In the genomic region with DNA sequence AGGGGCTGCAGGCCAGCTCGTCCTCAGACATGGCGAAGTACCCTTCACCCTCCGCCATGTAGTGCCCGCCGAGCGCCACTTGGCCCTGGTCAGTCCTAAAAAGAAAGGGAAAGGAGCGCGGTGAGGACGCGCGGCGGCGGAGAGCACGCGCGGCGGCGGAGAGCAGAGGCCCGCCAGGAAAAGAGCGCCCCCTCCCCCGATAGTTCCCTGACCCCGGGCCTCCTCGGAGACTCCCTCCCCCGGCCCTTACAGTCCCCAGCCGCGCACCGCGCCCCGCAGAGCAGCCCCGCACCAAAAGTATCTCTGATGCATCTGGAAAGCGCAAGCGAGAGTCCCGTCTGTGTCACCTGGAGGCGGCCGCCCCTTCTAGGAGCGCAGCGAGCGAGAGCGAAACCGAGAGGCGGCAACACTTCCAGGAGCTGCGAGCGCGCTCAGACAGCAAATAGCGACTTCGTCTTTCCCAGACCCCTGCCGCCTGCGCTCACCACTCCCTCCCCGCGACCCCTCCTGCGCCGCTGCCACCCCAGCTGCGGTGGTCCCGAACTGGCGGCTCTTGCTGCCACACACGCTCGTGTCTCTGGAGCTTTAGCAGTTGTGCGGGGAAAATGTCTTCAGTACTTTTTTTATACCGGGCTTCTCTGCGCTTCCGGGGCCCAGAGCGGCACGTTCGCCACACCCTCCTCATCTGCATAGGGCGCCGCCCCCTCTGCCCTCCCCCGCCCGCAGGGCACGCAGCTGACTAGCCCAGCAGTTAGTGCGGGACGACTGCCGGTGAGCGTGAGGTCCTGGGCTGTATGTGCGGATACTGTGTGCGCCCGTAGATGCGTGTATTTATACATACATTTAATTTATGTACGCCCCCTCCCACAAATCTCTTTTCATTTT, we compare ENCODE assay signal across 1 cellular context.
A peak's percentile ranks its signal among the peaks of the same experiment; 100 is the strongest.
TF ChIP-seq lines count a peak whose summit lies in the region.

Gene TENT5A, minus strand, starts transcription at position 598 of the 885 bp plus-strand sequence. Its CDS starts 540 bp downstream, at position 58.

TF ChIP-seq in K562, 482 proteins besides CTCF, POLR2A, EP300 and RAD21 (continued from another document and continues in another):
- TF ChIP-seq TRIM28 (IDR thresholded peaks at IDR 0.05) (no peak), SIN3A (IDR thresholded peaks at IDR 0.05; ENCODE audit: borderline replicate concordance in 2 of 2, control insufficient read depth in 1 of 2, low read depth in 2 of 2, low read length in 2 of 2) (peak; percentile 53 to 60; a peak in 2 of 4 replicates), ZNF140 (CRISPR knock-in tag; IDR thresholded peaks at IDR 0.05) (no peak), ZNF217 (CRISPR knock-in tag; IDR thresholded peaks at IDR 0.05) (no peak), KDM1A (IDR thresholded peaks at IDR 0.05) (no peak), ZNF143 (CRISPR knock-in tag; IDR thresholded peaks at IDR 0.05) (no peak), HMGXB4 (CRISPR knock-in tag; IDR thresholded peaks at IDR 0.05) (no peak), TOE1 (IDR thresholded peaks at IDR 0.05; ENCODE audit: borderline replicate concordance) (no peak), TOE1 (CRISPR knock-in tag; IDR thresholded peaks at IDR 0.05; ENCODE audit: borderline replicate concordance, low read depth) (no peak), CBX2 (IDR thresholded peaks at IDR 0.05; ENCODE audit: insufficient read depth, low read length, poor library complexity, severe bottlenecking) (no peak), TAF9B (IDR thresholded peaks at IDR 0.05; ENCODE audit: partially characterized antibody) (peak; percentile 42), ZNF263 (CRISPR knock-in tag; IDR thresholded peaks at IDR 0.05; ENCODE audit: borderline replicate concordance) (no peak), SP2 (IDR thresholded peaks at IDR 0.05; ENCODE audit: extremely low read depth, low read depth, low read length, poor library complexity, severe bottlenecking) (no peak), RBM15 (IDR thresholded peaks at IDR 0.05; ENCODE audit: insufficient read depth, low read length) (no peak), PCBP1 (IDR thresholded peaks at IDR 0.05; ENCODE audit: low read depth, low read length, poor library complexity, severe bottlenecking) (no peak), E2F3 (CRISPR knock-in tag; IDR thresholded peaks at IDR 0.05) (no peak), ELF4 (CRISPR knock-in tag; IDR thresholded peaks at IDR 0.05) (no peak), PREB (CRISPR knock-in tag; IDR thresholded peaks at IDR 0.05) (no peak), MEIS2 (IDR thresholded peaks at IDR 0.05; ENCODE audit: partially characterized antibody) (no peak), BRF1 (IDR thresholded peaks at IDR 0.05; ENCODE audit: borderline replicate concordance, extremely low read depth, insufficient read length) (no peak), TFAP4 (CRISPR knock-in tag; IDR thresholded peaks at IDR 0.05; ENCODE audit: borderline replicate concordance) (peak; percentile 97), CBX5 (IDR thresholded peaks at IDR 0.05; ENCODE audit: borderline replicate concordance, low read depth) (no peak), DIDO1 (tag; IDR thresholded peaks at IDR 0.05; ENCODE audit: low read depth) (no peak), PRDM10 (IDR thresholded peaks at IDR 0.05; ENCODE audit: partially characterized antibody) (no peak), NCOA6 (IDR thresholded peaks at IDR 0.05) (peak; percentile 89), ZNF561 (CRISPR knock-in tag; conservative IDR thresholded peaks at IDR 0.05) (no peak), GTF2A2 (tag; IDR thresholded peaks at IDR 0.05) (no peak), ELK1 (CRISPR knock-in tag; IDR thresholded peaks at IDR 0.05) (no peak), HEY1 (CRISPR knock-in tag; IDR thresholded peaks at IDR 0.05; ENCODE audit: borderline replicate concordance) (no peak), ETS2 (tag; IDR thresholded peaks at IDR 0.05; ENCODE audit: borderline replicate concordance, poor library complexity, severe bottlenecking) (no peak), HMG20B (CRISPR knock-in tag; IDR thresholded peaks at IDR 0.05) (no peak), MCM7 (IDR thresholded peaks at IDR 0.05) (no peak), GABPB1 (CRISPR knock-in tag; IDR thresholded peaks at IDR 0.05) (peak; percentile 37; the same call in 1 of the 2 replicates), POLR2B (IDR thresholded peaks at IDR 0.05; ENCODE audit: low read depth, partially characterized antibody) (no peak), ZNF444 (CRISPR knock-in tag; IDR thresholded peaks at IDR 0.05) (no peak), ZBTB7A (IDR thresholded peaks at IDR 0.05; ENCODE audit: borderline replicate concordance, control insufficient read depth, low read depth, low read length) (no peak)
- TF ChIP-seq, protein P1, sequence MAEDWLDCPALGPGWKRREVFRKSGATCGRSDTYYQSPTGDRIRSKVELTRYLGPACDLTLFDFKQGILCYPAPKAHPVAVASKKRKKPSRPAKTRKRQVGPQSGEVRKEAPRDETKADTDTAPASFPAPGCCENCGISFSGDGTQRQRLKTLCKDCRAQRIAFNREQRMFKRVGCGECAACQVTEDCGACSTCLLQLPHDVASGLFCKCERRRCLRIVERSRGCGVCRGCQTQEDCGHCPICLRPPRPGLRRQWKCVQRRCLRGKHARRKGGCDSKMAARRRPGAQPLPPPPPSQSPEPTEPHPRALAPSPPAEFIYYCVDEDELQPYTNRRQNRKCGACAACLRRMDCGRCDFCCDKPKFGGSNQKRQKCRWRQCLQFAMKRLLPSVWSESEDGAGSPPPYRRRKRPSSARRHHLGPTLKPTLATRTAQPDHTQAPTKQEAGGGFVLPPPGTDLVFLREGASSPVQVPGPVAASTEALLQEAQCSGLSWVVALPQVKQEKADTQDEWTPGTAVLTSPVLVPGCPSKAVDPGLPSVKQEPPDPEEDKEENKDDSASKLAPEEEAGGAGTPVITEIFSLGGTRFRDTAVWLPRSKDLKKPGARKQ (CRISPR knock-in tag; IDR thresholded peaks at IDR 0.05), result peak; percentile 74; the same call in 1 of the 2 replicates
- TF ChIP-seq, protein P2, sequence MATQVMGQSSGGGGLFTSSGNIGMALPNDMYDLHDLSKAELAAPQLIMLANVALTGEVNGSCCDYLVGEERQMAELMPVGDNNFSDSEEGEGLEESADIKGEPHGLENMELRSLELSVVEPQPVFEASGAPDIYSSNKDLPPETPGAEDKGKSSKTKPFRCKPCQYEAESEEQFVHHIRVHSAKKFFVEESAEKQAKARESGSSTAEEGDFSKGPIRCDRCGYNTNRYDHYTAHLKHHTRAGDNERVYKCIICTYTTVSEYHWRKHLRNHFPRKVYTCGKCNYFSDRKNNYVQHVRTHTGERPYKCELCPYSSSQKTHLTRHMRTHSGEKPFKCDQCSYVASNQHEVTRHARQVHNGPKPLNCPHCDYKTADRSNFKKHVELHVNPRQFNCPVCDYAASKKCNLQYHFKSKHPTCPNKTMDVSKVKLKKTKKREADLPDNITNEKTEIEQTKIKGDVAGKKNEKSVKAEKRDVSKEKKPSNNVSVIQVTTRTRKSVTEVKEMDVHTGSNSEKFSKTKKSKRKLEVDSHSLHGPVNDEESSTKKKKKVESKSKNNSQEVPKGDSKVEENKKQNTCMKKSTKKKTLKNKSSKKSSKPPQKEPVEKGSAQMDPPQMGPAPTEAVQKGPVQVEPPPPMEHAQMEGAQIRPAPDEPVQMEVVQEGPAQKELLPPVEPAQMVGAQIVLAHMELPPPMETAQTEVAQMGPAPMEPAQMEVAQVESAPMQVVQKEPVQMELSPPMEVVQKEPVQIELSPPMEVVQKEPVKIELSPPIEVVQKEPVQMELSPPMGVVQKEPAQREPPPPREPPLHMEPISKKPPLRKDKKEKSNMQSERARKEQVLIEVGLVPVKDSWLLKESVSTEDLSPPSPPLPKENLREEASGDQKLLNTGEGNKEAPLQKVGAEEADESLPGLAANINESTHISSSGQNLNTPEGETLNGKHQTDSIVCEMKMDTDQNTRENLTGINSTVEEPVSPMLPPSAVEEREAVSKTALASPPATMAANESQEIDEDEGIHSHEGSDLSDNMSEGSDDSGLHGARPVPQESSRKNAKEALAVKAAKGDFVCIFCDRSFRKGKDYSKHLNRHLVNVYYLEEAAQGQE (CRISPR knock-in tag; IDR thresholded peaks at IDR 0.05; ENCODE audit: low read depth), result no peak
- TF ChIP-seq, protein P3, sequence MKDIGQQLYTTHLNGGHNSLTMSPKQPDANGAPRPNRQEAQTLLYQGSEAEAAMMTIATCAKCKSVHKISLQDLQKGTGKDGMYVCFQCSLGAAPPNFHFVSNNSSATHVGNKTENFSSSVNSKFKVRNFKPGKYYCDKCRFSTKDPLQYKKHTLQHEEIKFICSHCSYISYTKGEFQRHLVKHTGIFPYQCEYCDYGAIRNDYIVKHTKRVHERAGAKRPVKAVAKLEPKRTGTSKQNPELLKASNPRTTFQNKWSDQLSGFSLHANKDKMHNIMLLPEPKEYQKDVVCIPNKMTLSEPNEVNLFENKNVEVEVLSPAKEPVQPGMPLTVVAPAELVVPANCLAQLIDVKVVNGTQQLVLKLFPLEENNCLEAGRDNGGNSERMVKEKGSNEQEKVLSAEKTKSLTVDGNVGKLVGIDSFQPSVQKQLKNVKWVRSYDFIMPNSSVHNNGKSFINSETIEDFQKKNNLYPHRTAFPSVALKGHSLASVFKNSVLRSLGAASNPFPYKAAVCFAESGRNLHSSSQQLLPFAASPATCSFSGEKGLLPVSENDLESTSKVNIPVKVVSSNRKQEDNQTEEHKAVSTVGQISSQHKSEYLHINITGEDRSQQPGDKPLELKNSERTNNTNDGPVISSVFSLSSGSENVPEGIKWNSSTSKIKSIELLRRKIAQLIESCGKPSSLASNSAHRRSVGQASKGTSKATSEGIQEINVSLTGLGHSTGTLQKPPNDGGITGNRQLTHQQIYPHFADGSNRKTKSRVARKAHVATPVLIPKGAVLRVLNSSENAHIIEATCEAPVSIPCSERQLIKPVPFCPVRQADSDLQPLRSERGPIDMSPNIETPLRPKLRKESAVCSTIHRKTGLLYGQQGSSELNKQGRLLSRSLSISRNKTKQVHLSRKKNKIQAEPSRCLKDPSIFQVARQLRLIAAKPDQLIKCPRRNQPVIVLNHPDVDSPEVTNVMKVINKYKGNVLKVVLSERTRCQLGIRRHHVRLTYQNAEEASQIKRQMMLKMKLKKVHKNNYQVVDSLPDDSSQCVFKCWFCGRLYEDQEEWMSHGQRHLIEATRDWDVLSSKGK (CRISPR knock-in tag; IDR thresholded peaks at IDR 0.05), result no peak
- TF ChIP-seq, protein P4, sequence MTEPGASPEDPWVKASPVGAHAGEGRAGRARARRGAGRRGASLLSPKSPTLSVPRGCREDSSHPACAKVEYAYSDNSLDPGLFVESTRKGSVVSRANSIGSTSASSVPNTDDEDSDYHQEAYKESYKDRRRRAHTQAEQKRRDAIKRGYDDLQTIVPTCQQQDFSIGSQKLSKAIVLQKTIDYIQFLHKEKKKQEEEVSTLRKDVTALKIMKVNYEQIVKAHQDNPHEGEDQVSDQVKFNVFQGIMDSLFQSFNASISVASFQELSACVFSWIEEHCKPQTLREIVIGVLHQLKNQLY (CRISPR knock-in tag; conservative IDR thresholded peaks at IDR 0.05), result no peak
